In the genomic region with DNA sequence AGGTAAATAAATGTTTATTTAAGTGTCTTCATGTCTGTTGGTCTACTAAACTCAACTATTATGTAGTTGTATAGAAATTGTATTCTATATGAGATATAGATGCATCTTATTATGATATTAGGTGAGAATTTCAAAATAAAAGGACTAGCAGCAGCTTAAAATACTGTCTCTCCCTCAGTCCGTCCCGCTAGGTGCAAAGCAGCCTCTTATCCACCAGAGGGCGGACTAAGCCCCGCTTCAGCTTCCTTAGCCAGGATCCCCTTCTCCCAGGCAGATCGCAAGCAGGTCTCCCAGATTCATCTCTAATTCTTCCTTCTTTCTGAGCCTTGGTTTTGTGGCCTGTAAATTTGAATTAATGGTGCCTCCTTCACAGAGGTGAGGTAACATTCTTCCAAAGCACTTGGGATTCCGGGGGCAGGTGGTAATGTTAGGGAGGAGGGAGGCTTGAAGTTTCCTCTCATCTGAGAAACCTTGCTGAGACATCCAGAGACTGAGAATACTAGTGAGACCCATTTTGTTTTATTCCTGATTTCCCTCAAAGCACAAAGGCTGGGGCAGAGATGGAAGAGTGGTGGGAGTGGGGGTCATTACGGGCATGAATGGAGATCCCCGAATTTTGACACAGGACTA, we compare ENCODE assay signal across 7 cellular contexts. TPM values are rescaled to one million over a fixed set of nuclear protein-coding genes. Genes with fewer than 3 reads are reported as not detected.
DNase-seq lines count a peak whose midpoint lies in the region; FAIRE-seq and TF ChIP-seq lines count a peak whose summit lies in the region.

No MANE protein-coding gene starts in this region.

- H3K27me3 ChIP-seq in SU-DHL-6 (ENCODE audit: low read length) = no peaks in the 10 kb centered on the region
- H3K27me3 ChIP-seq in astrocyte (ENCODE audit: insufficient read depth, low read length) = peaks cover 18% of the 10 kb centered on the region
- H3K27me3 ChIP-seq in skeletal muscle satellite cell (ENCODE audit: control insufficient read depth, insufficient read depth, low read length) = no peaks in the 10 kb centered on the region

- no peak overlapping the region for H3K9ac ChIP-seq in SU-DHL-6 (ENCODE audit: low read length)
- no peak overlapping the region for H3K9ac ChIP-seq in astrocyte (ENCODE audit: low read length)
- peak overlapping the region; percentile 17 for H3K9ac ChIP-seq in skeletal muscle satellite cell (ENCODE audit: low read depth, low read length)

- H3K4me3 ChIP-seq in SU-DHL-6 (ENCODE audit: insufficient read depth, low read length, poor library complexity, severe bottlenecking) (no peak overlapping the region), astrocyte (ENCODE audit: insufficient read depth, low read depth, low read length) (no peak overlapping the region), skeletal muscle satellite cell (ENCODE audit: low read length) (no peak overlapping the region)

- peaks cover 3% of the 10 kb centered on the region for H3K9me3 Mint-ChIP-seq in astrocyte (ENCODE audit: unreplicated experiment)

- H3K36me3 ChIP-seq in SU-DHL-6 (ENCODE audit: low read length) = no peaks in the 10 kb centered on the region
- no peaks in the 10 kb centered on the region for H3K36me3 ChIP-seq in astrocyte (ENCODE audit: insufficient read depth, low read length)
- H3K36me3 ChIP-seq in skeletal muscle satellite cell (ENCODE audit: insufficient read depth, low read length) = no peaks in the 10 kb centered on the region

- no peak overlapping the region for H3K4me2 ChIP-seq in SU-DHL-6 (ENCODE audit: low read depth, low read length, poor library complexity, severe bottlenecking)
- no peak overlapping the region for H3K4me2 ChIP-seq in astrocyte (ENCODE audit: low read length)
- H3K4me2 ChIP-seq in skeletal muscle satellite cell (ENCODE audit: low read length) = peak overlapping the region; percentile 16

- H3F3A ChIP-seq in SU-DHL-6 (ENCODE audit: insufficient read depth) = no peaks in the 10 kb centered on the region

- H3K9me2 ChIP-seq in SU-DHL-6 (replicated peaks; ENCODE audit: insufficient read depth, low read length) = no peaks in the 10 kb centered on the region

- H2AFZ ChIP-seq in SU-DHL-6 (ENCODE audit: low read depth, low read length, severe bottlenecking) (no peak overlapping the region), astrocyte (ENCODE audit: low read depth, low read length) (no peak overlapping the region)

- no peak for FAIRE-seq in astrocyte (lab: Jason Lieb, UNC)

- no peak overlapping the region for H3K4me3 Mint-ChIP-seq in astrocyte (ENCODE audit: unreplicated experiment)

- H3K27ac Mint-ChIP-seq in astrocyte (ENCODE audit: unreplicated experiment) = no peak overlapping the region

- H3K79me2 ChIP-seq in SU-DHL-6 (ENCODE audit: insufficient read depth, low read length) (no peaks in the 10 kb centered on the region), astrocyte (ENCODE audit: insufficient read depth, low read length) (no peaks in the 10 kb centered on the region)

- peaks cover 4% of the 10 kb centered on the region for H3K4me1 Mint-ChIP-seq in astrocyte (ENCODE audit: low read depth, unreplicated experiment)

- DNase-seq in H4 (ENCODE audit: low spot score) (peak; percentile 68), M059J (ENCODE audit: low read depth) (peak; percentile 66), astrocyte (ENCODE audit: low read depth) (peak; percentile 22), hypothalamus (lab: John Stamatoyannopoulos, UW) (peak in 37 of 51 donors; percentile 4 to 77 (median 36))

- H4K20me1 ChIP-seq in SU-DHL-6 (ENCODE audit: low read depth, low read length) = no peaks in the 10 kb centered on the region
- no peaks in the 10 kb centered on the region for H4K20me1 ChIP-seq in astrocyte (ENCODE audit: insufficient read depth, low read length)

- peaks cover 5% of the 10 kb centered on the region for H3K4me1 ChIP-seq in astrocyte (ENCODE audit: insufficient read depth, low read length)
- H3K4me1 ChIP-seq in skeletal muscle satellite cell (ENCODE audit: control insufficient read depth, insufficient read depth, low read length) = peaks cover 32% of the 10 kb centered on the region

- peaks cover 14% of the 10 kb centered on the region for H3K27me3 Mint-ChIP-seq in astrocyte (ENCODE audit: low read depth, unreplicated experiment)

- H3K27ac ChIP-seq in SU-DHL-6 (ENCODE audit: low read depth, low read length) (no peak overlapping the region), astrocyte (ENCODE audit: low read depth, low read length) (no peak overlapping the region)

- TF ChIP-seq CTCF in GM12801 (IDR thresholded peaks at IDR 0.05; ENCODE audit: extremely low read depth, insufficient read length) (peak; percentile 9), SU-DHL-6 (IDR thresholded peaks at IDR 0.05; ENCODE audit: insufficient read depth, low read length, poor library complexity, severe bottlenecking) (peak; percentile 98), astrocyte (IDR thresholded peaks at IDR 0.05; ENCODE audit: insufficient read depth, low read depth, low read length) (peak; percentile 96)

- H3K36me3 Mint-ChIP-seq in astrocyte (ENCODE audit: low read depth, unreplicated experiment) = peaks cover 2% of the 10 kb centered on the region

- H3K9me3 ChIP-seq in SU-DHL-6 (ENCODE audit: insufficient read depth, low read length) (no peaks in the 10 kb centered on the region), astrocyte (ENCODE audit: insufficient read depth, low read depth, low read length) (no peaks in the 10 kb centered on the region), skeletal muscle satellite cell (replicated peaks; ENCODE audit: low read length) (no peaks in the 10 kb centered on the region)

RNA-seq across cellular contexts. Expression of a gene that starts 13.5 kb away (rescaled TPM):
- total RNA-seq in H4 (2014; rRNA removed; shearing (Covaris generic)) = 0.23 TPM in 1 of 2 replicates, not detected in the other
- total RNA-seq in M059J (2014; rRNA removed; shearing (Covaris generic)) = 0.62 TPM in 1 of 2 replicates, not detected in the other
- not detected in 2 replicates for total RNA-seq in astrocyte
- total RNA-seq in skeletal muscle satellite cell (2012; rRNA removed) = 22.1 and 42.4 TPM in 2 replicates

RNA-seq across cellular contexts. Expression of a gene that starts 27.8 kb away (rescaled TPM):
- total RNA-seq in H4 (2014; rRNA removed; shearing (Covaris generic)) = 0.08 and 0.81 TPM in 2 replicates
- total RNA-seq in M059J (2014; rRNA removed; shearing (Covaris generic)) = not detected in 2 replicates
- 0.61 TPM in 1 of 2 replicates, not detected in the other for total RNA-seq in astrocyte
- not detected in 2 replicates for total RNA-seq in skeletal muscle satellite cell (2012; rRNA removed)

Comparison
In these comparisons a context has a peak if more than half of its experiments do, and no peak if none do; other contexts are left out.
1. CTCF ChIP-seq: peak in every context shown above with its lines; median percentile 98 in SU-DHL-6; 96 in astrocyte; 9 in GM12801.